In the genomic region with DNA sequence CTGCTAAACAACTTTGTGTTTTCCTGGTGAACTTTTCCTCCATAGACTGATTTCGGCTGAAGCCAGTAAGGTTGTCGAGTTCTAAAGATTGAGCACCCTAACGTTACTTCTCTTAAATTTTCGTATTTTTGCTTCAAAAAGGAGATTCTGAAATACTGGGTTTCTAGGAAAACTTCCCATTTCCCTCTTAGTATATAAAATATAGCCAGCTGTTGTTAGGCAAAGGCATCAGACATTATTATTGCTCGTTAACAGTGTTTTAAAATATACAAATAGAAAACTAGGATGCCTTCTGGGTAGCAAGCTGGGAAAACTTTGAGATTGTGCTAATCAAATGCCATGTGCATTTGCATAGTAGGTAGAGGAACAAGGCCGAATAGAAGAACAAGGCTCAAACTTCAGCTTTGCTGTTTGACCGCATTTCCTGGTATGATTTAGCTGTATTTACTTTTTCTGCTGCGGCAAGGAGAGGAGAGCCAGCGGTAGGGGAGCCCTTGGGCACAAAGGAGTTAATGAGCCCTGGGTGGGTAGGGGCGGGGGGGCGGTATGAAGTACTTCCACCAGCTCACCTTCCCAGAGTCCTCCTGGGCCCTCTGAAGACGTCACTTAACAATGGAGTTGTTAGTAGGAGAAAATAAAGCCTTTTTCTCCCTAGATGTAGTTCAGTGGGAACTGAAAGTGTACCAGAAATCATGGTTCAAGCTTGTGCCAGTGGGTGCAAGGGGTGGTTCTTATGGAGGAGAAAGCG, we compare ENCODE assay signal across 8 cellular contexts.
DNase-seq lines count a peak whose midpoint lies in the region; ATAC-seq lines count a peak whose summit lies in the region.

No MANE protein-coding gene starts in this region.

- peaks cover 39 to 55% (median 50%) of the 10 kb centered on the region in 4 donors for H3K4me1 Mint-ChIP-seq in CD4-positive, CD25-positive, alpha-beta regulatory T cell
- H3K4me1 Mint-ChIP-seq in activated T-cell treated with anti-CD3 and anti-CD28 coated beads, Interleukin-2, amount 50 U/mL, for 4 hours (ENCODE audit: low read depth) = peaks cover 38% of the 10 kb centered on the region

- peak overlapping the region; percentile 42 to 83 (median 64) for H3K4me3 Mint-ChIP-seq in CD4-positive, CD25-positive, alpha-beta regulatory T cell
- no peak overlapping the region for H3K4me3 Mint-ChIP-seq in activated T-cell treated with anti-CD3 and anti-CD28 coated beads, Interleukin-2, amount 50 U/mL, for 4 hours

- no peaks in the 10 kb centered on the region for H3K27me3 Mint-ChIP-seq in CD4-positive, CD25-positive, alpha-beta regulatory T cell
- no peaks in the 10 kb centered on the region for H3K27me3 Mint-ChIP-seq in activated T-cell treated with anti-CD3 and anti-CD28 coated beads, Interleukin-2, amount 50 U/mL, for 4 hours (ENCODE audit: low read depth)

- ATAC-seq in CD4-positive, CD25-positive, alpha-beta regulatory T cell (ENCODE audit: low read depth in 2 of 2) = peak; percentile 40 to 47
- peak; percentile 61 for ATAC-seq in GM19463 (IDR thresholded peaks at IDR 0.05; ENCODE audit: unreplicated experiment)
- peak; percentile 65 to 74 for ATAC-seq in activated T-cell treated with anti-CD3 and anti-CD28 coated beads, Interleukin-2, amount 50 U/mL, for 4 hours
- no peak for ATAC-seq in GM19324 (IDR thresholded peaks at IDR 0.05; ENCODE audit: low FRiP score, unreplicated experiment)

- no peak overlapping the region for H3K27ac ChIP-seq in CD4-positive, CD25-positive, alpha-beta regulatory T cell (ENCODE audit: insufficient read depth, low read length, poor library complexity, severe bottlenecking)

- H3K27me3 ChIP-seq in CD4-positive, CD25-positive, alpha-beta regulatory T cell (ENCODE audit: control insufficient read depth, insufficient read depth, low read length) = no peaks in the 10 kb centered on the region
- no peaks in the 10 kb centered on the region for H3K27me3 ChIP-seq in mucosa of stomach (ENCODE audit: control insufficient read depth, insufficient read depth, low read length)

- peaks cover 14% of the 10 kb centered on the region for H3K36me3 ChIP-seq in CD4-positive, CD25-positive, alpha-beta regulatory T cell (ENCODE audit: control insufficient read depth, insufficient read depth, low read length)
- no peaks in the 10 kb centered on the region for H3K36me3 ChIP-seq in mucosa of stomach (ENCODE audit: control insufficient read depth, insufficient read depth, low read length)

- H3K9me3 Mint-ChIP-seq in CD4-positive, CD25-positive, alpha-beta regulatory T cell = no peaks in the 10 kb centered on the region
- H3K9me3 Mint-ChIP-seq in activated T-cell treated with anti-CD3 and anti-CD28 coated beads, Interleukin-2, amount 50 U/mL, for 4 hours = no peaks in the 10 kb centered on the region

- H3K9ac ChIP-seq in mucosa of stomach (ENCODE audit: low read length) = peak overlapping the region; percentile 29

- H3K4me3 ChIP-seq in CD4-positive, CD25-positive, alpha-beta regulatory T cell (ENCODE audit: low read depth, low read length) = peak overlapping the region; percentile 8
- no peak overlapping the region for H3K4me3 ChIP-seq in mucosa of stomach (ENCODE audit: low read length)

- peaks cover 20% of the 10 kb centered on the region for H3K36me3 Mint-ChIP-seq in CD4-positive, CD25-positive, alpha-beta regulatory T cell
- peaks cover 10% of the 10 kb centered on the region for H3K36me3 Mint-ChIP-seq in activated T-cell treated with anti-CD3 and anti-CD28 coated beads, Interleukin-2, amount 50 U/mL, for 4 hours (ENCODE audit: insufficient read depth)

- peak in 2 of 3 donors; percentile 11 to 65 for DNase-seq in CD4-positive, CD25-positive, alpha-beta regulatory T cell
- peak; percentile 42 for DNase-seq in NCI-H1417 treated with DMSO at 0.1 percent for 48 hours (lab: John Stamatoyannopoulos, UW)
- peak; percentile 9 for DNase-seq in activated T-cell treated with anti-CD3 and anti-CD28 coated beads, Interleukin-2, amount 50 U/mL, for 4 hours
- no peak for DNase-seq in HuH-7 (ENCODE audit: low spot score)
- DNase-seq in middle frontal gyrus (ENCODE audit: extremely low spot score, low spot score) = no peak

- H3K9me3 ChIP-seq in CD4-positive, CD25-positive, alpha-beta regulatory T cell (ENCODE audit: control insufficient read depth in 2 of 2, low read length in 2 of 2) = no peaks in the 10 kb centered on the region
- H3K9me3 ChIP-seq in mucosa of stomach (ENCODE audit: control insufficient read depth, low read length) = no peaks in the 10 kb centered on the region

- peak overlapping the region in 2 of 3 donors; percentile 62 to 91 for H3K27ac Mint-ChIP-seq in CD4-positive, CD25-positive, alpha-beta regulatory T cell

- H3K4me1 ChIP-seq in CD4-positive, CD25-positive, alpha-beta regulatory T cell (ENCODE audit: control insufficient read depth, insufficient read depth, low read length, poor library complexity, severe bottlenecking) = peaks cover 21% of the 10 kb centered on the region
- peaks cover 40% of the 10 kb centered on the region for H3K4me1 ChIP-seq in mucosa of stomach (ENCODE audit: control insufficient read depth, insufficient read depth, low read length)

Comparison
In these comparisons a context has a peak if more than half of its experiments do, and no peak if none do; other contexts are left out.
1. DNase-seq: peak in CD4-positive, CD25-positive, alpha-beta regulatory T cell (2 of 3), NCI-H1417 treated with DMSO at 0.1 percent for 48 hours (single experiment) and activated T-cell treated with anti-CD3 and anti-CD28 coated beads, Interleukin-2, amount 50 U/mL, for 4 hours (single experiment); none in HuH-7 (single experiment) and middle frontal gyrus (single experiment).